Comparison of ENCODE assay signal across 24 cellular contexts in genomic region chr3:135766113-135766512, GRCh38.
DNase-seq lines count a peak whose midpoint lies in the region; ATAC-seq, FAIRE-seq and TF ChIP-seq lines count a peak whose summit lies in the region.
"Had no signal": no experiment of that assay in that cellular context is flagged by ENCODE, and none has a peak within 500 bp of the region (broad histone marks: within the 10 kb centered on the region; RNA-seq: fewer than 3 reads in every experiment).

No MANE protein-coding gene starts in this region.

- H4K91ac ChIP-seq in mesenchymal stem cell (ENCODE audit: low read length), result no peak overlapping the region

- no peak overlapping the region for H3K14ac ChIP-seq in mesenchymal stem cell (ENCODE audit: low read length in 2 of 2)

- no peaks in the 10 kb centered on the region for H3K36me3 Mint-ChIP-seq in CD4-positive, alpha-beta memory T cell
- H3K36me3 Mint-ChIP-seq: CD14-positive monocyte; CD4-positive, CD25-positive, alpha-beta regulatory T cell; CD8-positive, alpha-beta T cell had no signal

- peaks cover 2% of the 10 kb centered on the region in 2 donors for H3K27me3 Mint-ChIP-seq in CD4-positive, alpha-beta memory T cell
- H3K27me3 Mint-ChIP-seq: CD4-positive, CD25-positive, alpha-beta regulatory T cell had no signal

- no peaks in the 10 kb centered on the region for H3K79me1 ChIP-seq in mesenchymal stem cell (replicated peaks; ENCODE audit: low read length, poor library complexity, severe bottlenecking)

- H3K4ac ChIP-seq in mesenchymal stem cell (ENCODE audit: low read depth in 1 of 2, low read length in 2 of 2), result no peak overlapping the region

- no peak for TF ChIP-seq EP300 in K562 (IDR thresholded peaks at IDR 0.05; ENCODE audit: low read length)

- H3K4me1 ChIP-seq in K562 (replicated peaks in 1 of 2; ENCODE audit: control insufficient read depth in 2 of 2, insufficient read depth in 2 of 2, low read length in 2 of 2) (no peaks in the 10 kb centered on the region; a peak in 1 of 5 replicates), mesenchymal stem cell (ENCODE audit: control insufficient read depth, insufficient read depth, low read depth, low read length) (no peaks in the 10 kb centered on the region)
- no peaks in the 10 kb centered on the region for H3K4me1 ChIP-seq in CD4-positive, alpha-beta memory T cell (ENCODE audit: insufficient read depth, low read length)
- H3K4me1 ChIP-seq: BE2C, Caco-2 had no signal

- H3K9me3 ChIP-seq in K562 (replicated peaks; ENCODE audit: control insufficient read depth, insufficient read depth, low read depth, low read length), result no peaks in the 10 kb centered on the region
- no peaks in the 10 kb centered on the region for H3K9me3 ChIP-seq in mesenchymal stem cell (ENCODE audit: control insufficient read depth, low read length)
- no peaks in the 10 kb centered on the region for H3K9me3 ChIP-seq in CD4-positive, alpha-beta memory T cell (ENCODE audit: control insufficient read depth in 1 of 2, low read length in 2 of 2)
- H3K9me3 ChIP-seq: BE2C, Caco-2 had no signal

- H2AFZ ChIP-seq in K562 (ENCODE audit: low read depth, low read length) (no peak overlapping the region), mesenchymal stem cell (ENCODE audit: low read depth, low read length) (no peak overlapping the region)

- CTCF ChIA-PET in K562 (lab: Yijun Ruan, JAX; ENCODE audit: low intra/inter-chr PET ratio), result no interaction called here
- CTCF ChIA-PET in CD4-positive, alpha-beta memory T cell (lab: Charles Lee; ENCODE audit: partially characterized antibody), result no interaction called here

- peak; percentile 8 for DNase-seq in LHCN-M2 (ENCODE audit: low read depth)
- DNase-seq in RKO (ENCODE audit: low spot score), result peak; percentile 7
- DNase-seq in K562 (ENCODE audit: extremely low read depth in 1 of 4, low spot score in 3 of 4), result peak; percentile 8 to 34 (median 18)
- DNase-seq in kidney tubule cell (ENCODE audit: low spot score), result peak; percentile 3
- DNase-seq in NCI-H1417 (lab: John Stamatoyannopoulos, UW), result no peak
- no peak for DNase-seq in mesenchymal stem cell
- DNase-seq in CD4-positive, alpha-beta memory T cell, result no peak
- DNase-seq: 8988T; ACHN; BE2C; C1 segment of cervical spinal cord; Caco-2; Calu3; CD4-positive, CD25-positive, alpha-beta regulatory T cell; CD8-positive, alpha-beta T cell; DMS79 treated with DMSO at 0.1 percent for 48 hours; GF-D8 had no signal

- in situ Hi-C loops in K562 (cut with MboI), result no loop called here

- H3K4me3 Mint-ChIP-seq in CD4-positive, alpha-beta memory T cell, result no peak overlapping the region
- H3K4me3 Mint-ChIP-seq: CD14-positive monocyte; CD4-positive, CD25-positive, alpha-beta regulatory T cell; CD8-positive, alpha-beta T cell had no signal

- ATAC-seq in K562 (peak; percentile 48; the same call in 2 of the 3 replicates), GM19351 (IDR thresholded peaks at IDR 0.05; ENCODE audit: unreplicated experiment) (no peak)
- ATAC-seq: CD8-positive, alpha-beta T cell had no signal

- no peak overlapping the region for H2AK5ac ChIP-seq in mesenchymal stem cell (ENCODE audit: low read length, severe bottlenecking)

- POLR2A ChIA-PET in K562 (lab: Yijun Ruan, JAX), result no interaction called here
- POLR2A ChIA-PET in CD4-positive, alpha-beta memory T cell (lab: Charles Lee; ENCODE audit: partially characterized antibody), result no interaction called here

- TF ChIP-seq POLR2A in K562 (conservative IDR thresholded peaks at IDR 0.05), result no peak

- FAIRE-seq in K562 (lab: Jason Lieb, UNC), result peak; percentile 6
- FAIRE-seq: A204.1, D721Med, GM12891, GM19239 had no signal

- H2BK5ac ChIP-seq in mesenchymal stem cell (ENCODE audit: low read depth, low read length, poor library complexity, severe bottlenecking), result no peak overlapping the region

- TF ChIP-seq CTCF in K562 (IDR thresholded peaks at IDR 0.05 in 2 of 3, conservative IDR thresholded peaks at IDR 0.05 in 1 of 3; ENCODE audit: insufficient read depth in 2 of 3, low read depth in 1 of 3, low read length in 3 of 3), result no peak

- H3K27me3 ChIP-seq in K562 (ENCODE audit: control insufficient read depth in 2 of 2, insufficient read depth in 2 of 2, low read length in 2 of 2) (no peaks in the 10 kb centered on the region), mesenchymal stem cell (ENCODE audit: control insufficient read depth in 1 of 2, insufficient read depth in 1 of 2, low read length in 2 of 2) (no peaks in the 10 kb centered on the region)
- no peaks in the 10 kb centered on the region for H3K27me3 ChIP-seq in CD4-positive, alpha-beta memory T cell (ENCODE audit: insufficient read depth, low read length)
- H3K27me3 ChIP-seq: BE2C, BLaER1 had no signal

- no peak overlapping the region for H4K8ac ChIP-seq in mesenchymal stem cell (ENCODE audit: low read length)

- no peak overlapping the region for H3K23ac ChIP-seq in mesenchymal stem cell (ENCODE audit: low read length in 2 of 2)

- no peaks in the 10 kb centered on the region for H3K79me2 ChIP-seq in K562 (ENCODE audit: control insufficient read depth, insufficient read depth, low read length)

- 0% methylated on average over 2 of the region's 2 CpGs for WGBS in K562 (ENCODE audit: insufficient coverage, low coverage, missing lambda C conversion rate)
- 59% methylated on average over 2 of the region's 2 CpGs for WGBS in mesenchymal stem cell

- no peak overlapping the region for H3K27ac Mint-ChIP-seq in CD4-positive, alpha-beta memory T cell
- H3K27ac Mint-ChIP-seq: CD14-positive monocyte; CD4-positive, CD25-positive, alpha-beta regulatory T cell; CD8-positive, alpha-beta T cell had no signal

- H3K36me3 ChIP-seq in K562 (ENCODE audit: control insufficient read depth, insufficient read depth, low read length) (no peaks in the 10 kb centered on the region), mesenchymal stem cell (ENCODE audit: control insufficient read depth in 1 of 2, insufficient read depth in 2 of 2, low read depth in 1 of 2, low read length in 2 of 2) (no peaks in the 10 kb centered on the region)
- H3K36me3 ChIP-seq in CD4-positive, alpha-beta memory T cell (ENCODE audit: insufficient read depth, low read length), result no peaks in the 10 kb centered on the region
- H3K36me3 ChIP-seq: BE2C, BLaER1 had no signal

- peaks cover 0 to 16% (median 6%) of the 10 kb centered on the region in 8 donors for H3K9me3 Mint-ChIP-seq in CD4-positive, alpha-beta memory T cell

- H3K9ac ChIP-seq in K562 (ENCODE audit: insufficient read depth in 1 of 2, low read depth in 2 of 2, low read length in 2 of 2) (no peak overlapping the region), mesenchymal stem cell (ENCODE audit: low read length) (no peak overlapping the region)
- H3K9ac ChIP-seq: BLaER1 had no signal

- H2BK15ac ChIP-seq in mesenchymal stem cell (ENCODE audit: low read depth, poor library complexity, severe bottlenecking), result no peak overlapping the region

- intact Hi-C loops in K562 (cut with micrococcal nuclease), result no loop called here
- intact Hi-C loops in CD4-positive, alpha-beta memory T cell (cut with micrococcal nuclease), result no loop called here

- no TSS peak for BruUV-seq in K562 (replicated peaks; lab: Mats Ljungman, UMichigan)

- H3K18ac ChIP-seq in mesenchymal stem cell (ENCODE audit: low read depth in 1 of 2, low read length in 2 of 2), result no peak overlapping the region

- H3K4me2 ChIP-seq in K562 (ENCODE audit: insufficient read depth, low read length) (no peak overlapping the region), mesenchymal stem cell (ENCODE audit: low read length, poor library complexity, severe bottlenecking) (no peak overlapping the region)
- H3K4me2 ChIP-seq: BLaER1 had no signal

- no peak overlapping the region for H3K4me3 ChIP-seq in K562
- H3K4me3 ChIP-seq in mesenchymal stem cell (ENCODE audit: insufficient read depth in 1 of 2, low read depth in 1 of 2, low read length in 2 of 2), result no peak overlapping the region
- no peak overlapping the region for H3K4me3 ChIP-seq in CD4-positive, alpha-beta memory T cell (ENCODE audit: low read length in 2 of 2)
- H3K4me3 ChIP-seq: BLaER1 had no signal

- H2BK12ac ChIP-seq in mesenchymal stem cell (ENCODE audit: low read length in 2 of 2), result no peak overlapping the region

- no peak for TF ChIP-seq RAD21 in K562 (CRISPR knock-in tag; conservative IDR thresholded peaks at IDR 0.05 in 1 of 2, IDR thresholded peaks at IDR 0.05 in 1 of 2)

- H3K4me1 Mint-ChIP-seq in CD4-positive, alpha-beta memory T cell, result no peaks in the 10 kb centered on the region
- H3K4me1 Mint-ChIP-seq: CD14-positive monocyte; CD4-positive, CD25-positive, alpha-beta regulatory T cell had no signal

- H4K20me1 ChIP-seq in K562 (replicated peaks; ENCODE audit: control insufficient read depth, insufficient read depth, low read length), result no peaks in the 10 kb centered on the region
- H4K20me1 ChIP-seq: BLaER1 had no signal

- no peaks in the 10 kb centered on the region for H3K9me1 ChIP-seq in K562 (ENCODE audit: control insufficient read depth, insufficient read depth, low read length)

- H2BK120ac ChIP-seq in mesenchymal stem cell (ENCODE audit: low read depth, low read length), result no peak overlapping the region

- H3K27ac ChIP-seq in K562 (ENCODE audit: extremely low read depth, low read depth, low read length) (no peak overlapping the region), mesenchymal stem cell (ENCODE audit: low read length, poor library complexity, severe bottlenecking) (no peak overlapping the region)
- H3K27ac ChIP-seq in CD4-positive, alpha-beta memory T cell (ENCODE audit: low read depth, low read length), result no peak overlapping the region
- H3K27ac ChIP-seq: BLaER1 had no signal

TF ChIP-seq in K562, 482 proteins besides CTCF, POLR2A, EP300 and RAD21 (continues in another document):
- 0 out of 2 replicates have a peak, but pooled peaks have one; percentile 46 for TF ChIP-seq SMARCE1 (IDR thresholded peaks at IDR 0.05)
- peak; percentile 43; the same call in 1 of the 2 replicates for TF ChIP-seq JUN (IDR thresholded peaks at IDR 0.05; ENCODE audit: borderline replicate concordance, low read depth, low read length)
- TF ChIP-seq JUN (CRISPR knock-in tag; IDR thresholded peaks at IDR 0.05; ENCODE audit: borderline replicate concordance), result no peak
- no peak for TF ChIP-seq CHAMP1 (IDR thresholded peaks at IDR 0.05)

Comparison
In these comparisons a context has a peak if more than half of its experiments do, and no peak if none do; other contexts are left out.
1. DNase-seq: peak in LHCN-M2 (single experiment), RKO (single experiment), K562 (4 of 4) and kidney tubule cell (single experiment); none in NCI-H1417 (0 of 3), mesenchymal stem cell (single experiment) and CD4-positive, alpha-beta memory T cell (0 of 5).